In genomic region chr15:74994685-74995084, GRCh38 we compare ENCODE assay signal across 10 cellular contexts. TPM values are rescaled to one million over a fixed set of nuclear protein-coding genes. Genes with fewer than 3 reads are reported as not detected.
DNase-seq lines count a peak whose midpoint lies in the region; ATAC-seq, FAIRE-seq and TF ChIP-seq lines count a peak whose summit lies in the region.
"Had no signal": no experiment of that assay in that cellular context is flagged by ENCODE, and none has a peak within 500 bp of the region (broad histone marks: within the 10 kb centered on the region; RNA-seq: fewer than 3 reads in every experiment).

No MANE protein-coding gene starts in this region.

- no peak overlapping the region for H3K4ac ChIP-seq in mesendoderm (ENCODE audit: low read depth, low read length)

- H2BK120ac ChIP-seq in mesendoderm (ENCODE audit: low read depth, low read length) = no peak overlapping the region

- POLR2A ChIA-PET in naive thymus-derived CD4-positive, alpha-beta T cell (lab: Charles Lee) = interaction anchor here (0.6 to 1.5 kb wide), 3 partner anchors 29 to 165 kb away, joined by 3 to 4 read pairs (median 3); partner anchors contain the start of genes PPCDC and RPP25

- no peaks in the 10 kb centered on the region for H3K79me1 ChIP-seq in mesendoderm (ENCODE audit: low read length)

- H3K36me3 ChIP-seq in HUES6 (ENCODE audit: control insufficient read depth, insufficient read depth, low read length) (no peaks in the 10 kb centered on the region), astrocyte (ENCODE audit: insufficient read depth, low read length) (no peaks in the 10 kb centered on the region), mesendoderm (ENCODE audit: control insufficient read depth, insufficient read depth, low read length) (no peaks in the 10 kb centered on the region)
- no peaks in the 10 kb centered on the region for H3K36me3 ChIP-seq in naive thymus-derived CD4-positive, alpha-beta T cell (ENCODE audit: control insufficient read depth in 2 of 3, insufficient read depth in 3 of 3, low read length in 3 of 3)
- H3K36me3 ChIP-seq: pancreas had no signal

- H3K79me2 ChIP-seq in astrocyte (ENCODE audit: insufficient read depth, low read length) (no peaks in the 10 kb centered on the region), mesendoderm (ENCODE audit: control insufficient read depth, insufficient read depth, low read length) (no peaks in the 10 kb centered on the region)

- H3K9me3 Mint-ChIP-seq in CD14-positive monocyte (peaks cover 0 to 9% (median 5%) of the 10 kb centered on the region in 7 donors), astrocyte (ENCODE audit: unreplicated experiment) (peaks cover 1% of the 10 kb centered on the region)
- H3K9me3 Mint-ChIP-seq in naive thymus-derived CD4-positive, alpha-beta T cell = peaks cover 0 to 3% (median 0%) of the 10 kb centered on the region in 11 donors

- no peak overlapping the region for H3K23ac ChIP-seq in mesendoderm (ENCODE audit: low read length)

- H3K4me3 Mint-ChIP-seq in CD14-positive monocyte = peak overlapping the region; percentile 77 to 86
- peak overlapping the region; percentile 82 for H3K4me3 Mint-ChIP-seq in astrocyte (ENCODE audit: unreplicated experiment)
- peak overlapping the region; percentile 51 to 97 (median 79) for H3K4me3 Mint-ChIP-seq in naive thymus-derived CD4-positive, alpha-beta T cell

- H3K4me1 ChIP-seq in HUES6 (ENCODE audit: control insufficient read depth, insufficient read depth, low read length) (0 out of 2 replicates have a peak, but pooled peaks cover 6% of the 10 kb centered on the region), astrocyte (ENCODE audit: insufficient read depth, low read length) (no peaks in the 10 kb centered on the region), mesendoderm (ENCODE audit: control insufficient read depth, low read depth, low read length) (peaks cover 1% of the 10 kb centered on the region)
- H3K4me1 ChIP-seq in naive thymus-derived CD4-positive, alpha-beta T cell (ENCODE audit: control insufficient read depth in 2 of 2, insufficient read depth in 2 of 2, low read length in 2 of 2) = peaks cover 8 to 9% of the 10 kb centered on the region in 2 donors

- H3K18ac ChIP-seq in mesendoderm (ENCODE audit: low read length) = no peak overlapping the region

- no peak overlapping the region for H2BK15ac ChIP-seq in mesendoderm (replicated peaks; ENCODE audit: low read depth)

- no peak overlapping the region for H2AFZ ChIP-seq in astrocyte (ENCODE audit: low read depth, low read length)

- no peak for DNase-seq in CD14-positive monocyte (ENCODE audit: low spot score)
- DNase-seq in astrocyte (ENCODE audit: low read depth) = no peak
- no peak for DNase-seq in naive thymus-derived CD4-positive, alpha-beta T cell
- DNase-seq in NK-92 (lab: John Stamatoyannopoulos, UW; ENCODE audit: unreplicated experiment) = no peak
- no peak for DNase-seq in NCI-H774 (lab: John Stamatoyannopoulos, UW)
- no peak for DNase-seq in DMS153 treated with DMSO at 0.1 percent for 48 hours (lab: John Stamatoyannopoulos, UW; ENCODE audit: unreplicated experiment)
- DNase-seq in mesendoderm = no peak

- H4K20me1 ChIP-seq in astrocyte (ENCODE audit: insufficient read depth, low read length) = peaks cover 11% of the 10 kb centered on the region

- H2BK5ac ChIP-seq in mesendoderm (ENCODE audit: low read length) = no peak overlapping the region

- H3K9me3 ChIP-seq in HUES6 (ENCODE audit: control insufficient read depth, insufficient read depth, low read depth, low read length) = no peaks in the 10 kb centered on the region
- H3K9me3 ChIP-seq in astrocyte (ENCODE audit: insufficient read depth, low read depth, low read length) = no peaks in the 10 kb centered on the region
- H3K9me3 ChIP-seq in naive thymus-derived CD4-positive, alpha-beta T cell (ENCODE audit: control insufficient read depth in 2 of 3, low read length in 3 of 3) = no peaks in the 10 kb centered on the region
- H3K9me3 ChIP-seq: pancreas had no signal

- H2AK5ac ChIP-seq in mesendoderm (ENCODE audit: low read length) = no peak overlapping the region

- CTCF ChIA-PET in naive thymus-derived CD4-positive, alpha-beta T cell (lab: Charles Lee) = interaction anchor here (0.6 kb wide), 1 partner anchor 38 kb away, joined by 3 read pairs; no protein-coding TSS in a partner anchor

- H3K9ac ChIP-seq in HUES6 (ENCODE audit: low read length) (no peak overlapping the region), astrocyte (ENCODE audit: low read length) (no peak overlapping the region), mesendoderm (ENCODE audit: low read length) (no peak overlapping the region)

- peak overlapping the region; percentile 50 for H3K4me3 ChIP-seq in HUES6 (ENCODE audit: low read depth, low read length)
- no peak overlapping the region for H3K4me3 ChIP-seq in astrocyte (ENCODE audit: insufficient read depth, low read depth, low read length)
- peak overlapping the region; percentile 43 for H3K4me3 ChIP-seq in naive thymus-derived CD4-positive, alpha-beta T cell (ENCODE audit: low read length)
- H3K4me3 ChIP-seq in mesendoderm (ENCODE audit: low read length) = no peak overlapping the region

- no peak overlapping the region for H3K27ac ChIP-seq in HUES6 (ENCODE audit: low read depth, low read length)
- H3K27ac ChIP-seq in astrocyte (ENCODE audit: low read depth, low read length) = no peak overlapping the region
- no peak overlapping the region for H3K27ac ChIP-seq in naive thymus-derived CD4-positive, alpha-beta T cell (ENCODE audit: low read depth, low read length)
- H3K27ac ChIP-seq in mesendoderm (ENCODE audit: low read depth, low read length) = no peak overlapping the region

- peak overlapping the region; percentile 96 for H3K4me2 ChIP-seq in astrocyte (ENCODE audit: low read length)
- no peak overlapping the region for H3K4me2 ChIP-seq in mesendoderm (ENCODE audit: low read length)

- H3K27ac Mint-ChIP-seq in CD14-positive monocyte (no peak overlapping the region), astrocyte (ENCODE audit: unreplicated experiment) (no peak overlapping the region)
- peak overlapping the region in 2 of 9 donors; percentile 31 to 75 for H3K27ac Mint-ChIP-seq in naive thymus-derived CD4-positive, alpha-beta T cell

- peaks cover 18% of the 10 kb centered on the region for H3K4me1 Mint-ChIP-seq in CD14-positive monocyte
- peaks cover 11% of the 10 kb centered on the region for H3K4me1 Mint-ChIP-seq in astrocyte (ENCODE audit: low read depth, unreplicated experiment)
- H3K4me1 Mint-ChIP-seq in naive thymus-derived CD4-positive, alpha-beta T cell = peaks cover 8 to 20% (median 15%) of the 10 kb centered on the region in 7 donors

- TF ChIP-seq CTCF in CD14-positive monocyte (IDR thresholded peaks at IDR 0.05) = no peak
- TF ChIP-seq CTCF in astrocyte (IDR thresholded peaks at IDR 0.05; ENCODE audit: insufficient read depth, low read depth, low read length) = no peak

- no peak overlapping the region for H4K8ac ChIP-seq in mesendoderm (ENCODE audit: low read depth, low read length)

- no peak for ATAC-seq in naive thymus-derived CD4-positive, alpha-beta T cell

- H3K56ac ChIP-seq in mesendoderm (ENCODE audit: low read length) = no peak overlapping the region

- WGBS in mesendoderm (ENCODE audit: extremely low coverage, insufficient coverage, low lambda C conversion rate) = no CpG with 5 or more reads among the region's 5 CpGs

- H3K27me3 ChIP-seq in HUES6 (ENCODE audit: control insufficient read depth, insufficient read depth, low read length) (peaks cover 30% of the 10 kb centered on the region), astrocyte (ENCODE audit: insufficient read depth, low read length) (peaks cover 16% of the 10 kb centered on the region), mesendoderm (ENCODE audit: insufficient read depth, low read length, poor library complexity) (peaks cover 2% of the 10 kb centered on the region)
- no peaks in the 10 kb centered on the region for H3K27me3 ChIP-seq in naive thymus-derived CD4-positive, alpha-beta T cell (ENCODE audit: control insufficient read depth in 2 of 2, insufficient read depth in 2 of 2, low read length in 2 of 2)
- H3K27me3 ChIP-seq: pancreas had no signal

- no peak overlapping the region for H4K5ac ChIP-seq in mesendoderm (ENCODE audit: low read length)

- FAIRE-seq in astrocyte (lab: Jason Lieb, UNC) = no peak
- FAIRE-seq: pancreas, TTC549 had no signal

- peaks cover 0 to 3% of the 10 kb centered on the region in 2 donors for H3K36me3 Mint-ChIP-seq in CD14-positive monocyte
- peaks cover 9% of the 10 kb centered on the region for H3K36me3 Mint-ChIP-seq in astrocyte (ENCODE audit: low read depth, unreplicated experiment)
- H3K36me3 Mint-ChIP-seq in naive thymus-derived CD4-positive, alpha-beta T cell = peaks cover 0 to 4% (median 0%) of the 10 kb centered on the region in 5 donors

- intact Hi-C loops in CD14-positive monocyte (cut with micrococcal nuclease) = no loop called here
- intact Hi-C loops in naive thymus-derived CD4-positive, alpha-beta T cell (cut with micrococcal nuclease) = loop anchor here (1.0 kb wide), 4 partner anchors 29 to 210 kb away; partner anchors contain the start of genes PPCDC (in 2 of the 2), CPLX3 (in 1 of the 2) and RPP25 (in 1 of the 2)

- H3K27me3 Mint-ChIP-seq in CD14-positive monocyte (ENCODE audit: low read depth in 3 of 3) = peaks cover 32 to 49% (median 34%) of the 10 kb centered on the region in 3 donors
- H3K27me3 Mint-ChIP-seq in astrocyte (ENCODE audit: low read depth, unreplicated experiment) = peaks cover 24% of the 10 kb centered on the region
- peaks cover 10 to 37% (median 27%) of the 10 kb centered on the region in 5 donors for H3K27me3 Mint-ChIP-seq in naive thymus-derived CD4-positive, alpha-beta T cell

RNA-seq across cellular contexts. Expression of gene SCAMP5, which starts 0.7 kb away (rescaled TPM):
- polyA plus RNA-seq in CD14-positive monocyte = under 1 TPM in 1 of 2 donors, not detected in 1; 0.08 TPM
- 18.7 and 23.1 TPM in 2 replicates for total RNA-seq in astrocyte
- total RNA-seq in naive thymus-derived CD4-positive, alpha-beta T cell = 1 to 10 TPM in 2 of 5 experiments, under 1 TPM in 3; 0.35 to 9.5 (median 0.87) TPM
- under 1 TPM; 0.06 to 0.15 TPM for polyA plus RNA-seq in naive thymus-derived CD4-positive, alpha-beta T cell
- polyA plus RNA-seq in mesendoderm (2013, experiment 1 of 2) = 17.2 TPM
- 17.7 TPM for polyA plus RNA-seq in mesendoderm (2013, experiment 2 of 2)

RNA-seq across cellular contexts. Expression of gene PPCDC, which starts 28.7 kb away (rescaled TPM):
- 10 to 100 TPM; 14.2 to 18.7 TPM for polyA plus RNA-seq in CD14-positive monocyte
- 7.3 and 7.5 TPM in 2 replicates for total RNA-seq in astrocyte
- 10 to 100 TPM; 11.7 to 31.3 (median 17.1) TPM for total RNA-seq in naive thymus-derived CD4-positive, alpha-beta T cell
- 10 to 100 TPM; 12.4 to 14.5 TPM for polyA plus RNA-seq in naive thymus-derived CD4-positive, alpha-beta T cell
- 10.8 TPM for polyA plus RNA-seq in mesendoderm (2013, experiment 1 of 2)
- polyA plus RNA-seq in mesendoderm (2013, experiment 2 of 2) = 11.7 TPM

RNA-seq across cellular contexts. Expression of gene RPP25, which starts 38.1 kb away (rescaled TPM):
- 1 to 10 TPM; 6.5 to 6.7 TPM for polyA plus RNA-seq in CD14-positive monocyte
- total RNA-seq in astrocyte = 4.1 and 4.7 TPM in 2 replicates
- 1 to 10 TPM in 4 of 5 experiments, under 1 TPM in 1; 0.95 to 5.8 (median 3.3) TPM for total RNA-seq in naive thymus-derived CD4-positive, alpha-beta T cell
- polyA plus RNA-seq in naive thymus-derived CD4-positive, alpha-beta T cell = 1 to 10 TPM; 4.0 to 5.5 TPM
- 4.9 TPM for polyA plus RNA-seq in mesendoderm (2013, experiment 1 of 2)
- polyA plus RNA-seq in mesendoderm (2013, experiment 2 of 2) = 5.1 TPM

RNA-seq across cellular contexts. Expression of gene COX5A, which starts 56.8 kb away (rescaled TPM):
- polyA plus RNA-seq in CD14-positive monocyte = 100 to 1,000 TPM; 434 to 498 TPM
- 192 and 207 TPM in 2 replicates for total RNA-seq in astrocyte
- 100 to 1,000 TPM in 1 of 5 experiments, 10 to 100 TPM in 4; 44.4 to 210 (median 59.2) TPM for total RNA-seq in naive thymus-derived CD4-positive, alpha-beta T cell
- 100 to 1,000 TPM; 239 to 242 TPM for polyA plus RNA-seq in naive thymus-derived CD4-positive, alpha-beta T cell
- polyA plus RNA-seq in mesendoderm (2013, experiment 1 of 2) = 353 TPM
- polyA plus RNA-seq in mesendoderm (2013, experiment 2 of 2) = 361 TPM

Comparison
In these comparisons a context has a peak if more than half of its experiments do, and no peak if none do; other contexts are left out.
1. H3K4me3 ChIP-seq: peak in HUES6 (single experiment) and naive thymus-derived CD4-positive, alpha-beta T cell (single experiment); none in astrocyte (single experiment) and mesendoderm (single experiment).
2. intact Hi-C loops: an anchor here in naive thymus-derived CD4-positive, alpha-beta T cell (1.0 kb wide); none called in CD14-positive monocyte.
3. Peak in every context shown above with its lines, with median percentiles within 50 percentile points of each other: H3K4me3 Mint-ChIP-seq.